8 cellular contexts compared by ENCODE assay signal in genomic region chr9:129111143-129111761, GRCh38. TPM values are rescaled to one million over a fixed set of nuclear protein-coding genes. Genes with fewer than 3 reads are reported as not detected.
A peak's percentile ranks its signal among the peaks of the same experiment; 100 is the strongest.
DNase-seq lines count a peak whose midpoint lies in the region; ATAC-seq and TF ChIP-seq lines count a peak whose summit lies in the region.

Gene PTPA (plus strand): TSS chr9:129111415. CDS start chr9:129111601, 186 bp downstream.

- peak; percentile 77 for ATAC-seq in GM21737 (IDR thresholded peaks at IDR 0.05; ENCODE audit: unreplicated experiment)
- ATAC-seq in RWPE2 (ENCODE audit: low read depth): peak; percentile 87

- TF ChIP-seq POLR2A in stomach (IDR thresholded peaks at IDR 0.05): no peak

- H4K20me1 ChIP-seq in Karpas-422 (ENCODE audit: insufficient read depth, low read depth, low read length): no peaks in the 10 kb centered on the region

- H3K4me2 ChIP-seq in Karpas-422 (ENCODE audit: low read depth, low read length, poor library complexity, severe bottlenecking): peak within 1 kb of the TSS; percentile 85

- H3K4me3 ChIP-seq in Karpas-422 (ENCODE audit: low read length) (peak within 1 kb of the TSS; percentile 92), RWPE2 (ENCODE audit: severe bottlenecking) (peak within 1 kb of the TSS; percentile 77), fibroblast of pulmonary artery (replicated peaks; ENCODE audit: low read depth, low read length) (peak within 1 kb of the TSS; percentile 76), stomach (peak within 1 kb of the TSS; percentile 82 to 98 (median 94))

- peak within 1 kb of the TSS; percentile 62 for H2AFZ ChIP-seq in Karpas-422 (ENCODE audit: low read length)

- H3K9me2 ChIP-seq in Karpas-422 (replicated peaks; ENCODE audit: insufficient read depth, low read length): no peaks in the 10 kb centered on the region

- no peaks in the 10 kb centered on the region for H3K9me3 ChIP-seq in Karpas-422 (ENCODE audit: low read length)
- no peaks in the 10 kb centered on the region for H3K9me3 ChIP-seq in RWPE2 (ENCODE audit: severe bottlenecking)
- H3K9me3 ChIP-seq in stomach: no peaks in the 10 kb centered on the region

- intact Hi-C loops in stomach (cut with DNase I; ENCODE audit: low total_unique reads): no loop called here

- H3K36me3 Mint-ChIP-seq in nephron progenitor cell (ENCODE audit: low read depth): no peaks in the 10 kb centered on the region

- no peak for TF ChIP-seq EP300 in stomach (IDR thresholded peaks at IDR 0.05)

- WGBS in stomach, 5 donors: 0 to 1% (median 0%) methylated on average over 43 to 66 of the region's 66 CpGs

- no peaks in the 10 kb centered on the region for H3K27me3 ChIP-seq in Karpas-422 (ENCODE audit: low read length)
- H3K27me3 ChIP-seq in RWPE2 (ENCODE audit: insufficient read depth, poor library complexity, severe bottlenecking): no peaks in the 10 kb centered on the region
- no peaks in the 10 kb centered on the region for H3K27me3 ChIP-seq in stomach

- peaks cover 48% of the 10 kb centered on the region for H3K79me2 ChIP-seq in Karpas-422 (ENCODE audit: low read length)

- peak within 1 kb of the TSS; percentile 95 for H3K4me3 Mint-ChIP-seq in nephron progenitor cell

- peaks cover 22% of the 10 kb centered on the region for H3K27me3 Mint-ChIP-seq in nephron progenitor cell (ENCODE audit: low read depth, poor library complexity)

- H3K9ac ChIP-seq in Karpas-422 (ENCODE audit: low read length): peak within 1 kb of the TSS; percentile 96

- peak within 1 kb of the TSS; percentile 96 for H3K27ac Mint-ChIP-seq in nephron progenitor cell

- H3K36me3 ChIP-seq in Karpas-422 (ENCODE audit: insufficient read depth, low read length) (no peaks in the 10 kb centered on the region), RWPE2 (ENCODE audit: low read depth) (no peaks in the 10 kb centered on the region), stomach (peaks cover 3 to 21% (median 19%) of the 10 kb centered on the region in 4 donors)

- TF ChIP-seq CTCF in RWPE2 (IDR thresholded peaks at IDR 0.05; ENCODE audit: poor library complexity, severe bottlenecking) (no peak), fibroblast of pulmonary artery (IDR thresholded peaks at IDR 0.05; ENCODE audit: low read length, missing control alignments) (no peak), nephron progenitor cell (IDR thresholded peaks at IDR 0.05) (no peak), stomach (IDR thresholded peaks at IDR 0.05) (no peak)

- peaks cover 56% of the 10 kb centered on the region for H3K4me1 Mint-ChIP-seq in nephron progenitor cell

- peak; percentile 95 for DNase-seq in DMS53 (lab: John Stamatoyannopoulos, UW)
- peak; percentile 95 for DNase-seq in Karpas-422
- DNase-seq in RWPE2 (ENCODE audit: low spot score): no peak
- DNase-seq in activated T-helper 9 cell treated with anti-CD3 and anti-CD28 coated beads, Interleukin-2, amount 50 U/mL, for 16 hours (ENCODE audit: low read depth): peak; percentile 84
- DNase-seq in fibroblast of pulmonary artery (ENCODE audit: low read depth): peak; percentile 90
- DNase-seq in nephron progenitor cell: peak; percentile 87
- peak; percentile 91 for DNase-seq in stomach

- H3K4me1 ChIP-seq in Karpas-422 (ENCODE audit: low read length) (peaks cover 31% of the 10 kb centered on the region), RWPE2 (ENCODE audit: insufficient read depth, poor library complexity, severe bottlenecking) (peaks cover 4% of the 10 kb centered on the region), stomach (peaks cover 32 to 75% (median 55%) of the 10 kb centered on the region in 4 donors)

- H3K9me3 Mint-ChIP-seq in nephron progenitor cell: no peaks in the 10 kb centered on the region

- H3K27ac ChIP-seq in Karpas-422 (ENCODE audit: low read length) (peak within 1 kb of the TSS; percentile 74), RWPE2 (ENCODE audit: poor library complexity, severe bottlenecking) (peak within 1 kb of the TSS; percentile 68), stomach (peak within 1 kb of the TSS; percentile 94 to 97 (median 95))

RNA-seq across cellular contexts. Expression of gene PTPA, which starts in this region (rescaled TPM):
- 62.7 and 98.6 TPM in 2 replicates for total RNA-seq in Karpas-422 (2014; rRNA removed; shearing (Covaris generic); ENCODE audit: low replicate concordance)
- 100 to 1,000 TPM in 1 of 5 donors, 10 to 100 TPM in 4; 12.3 to 118 (median 48.8) TPM for total RNA-seq in stomach
- 100 to 1,000 TPM in 1 of 3 donors, 10 to 100 TPM in 2; 69.2 to 111 (median 77.9) TPM for polyA plus RNA-seq in stomach
